In the genomic region with DNA sequence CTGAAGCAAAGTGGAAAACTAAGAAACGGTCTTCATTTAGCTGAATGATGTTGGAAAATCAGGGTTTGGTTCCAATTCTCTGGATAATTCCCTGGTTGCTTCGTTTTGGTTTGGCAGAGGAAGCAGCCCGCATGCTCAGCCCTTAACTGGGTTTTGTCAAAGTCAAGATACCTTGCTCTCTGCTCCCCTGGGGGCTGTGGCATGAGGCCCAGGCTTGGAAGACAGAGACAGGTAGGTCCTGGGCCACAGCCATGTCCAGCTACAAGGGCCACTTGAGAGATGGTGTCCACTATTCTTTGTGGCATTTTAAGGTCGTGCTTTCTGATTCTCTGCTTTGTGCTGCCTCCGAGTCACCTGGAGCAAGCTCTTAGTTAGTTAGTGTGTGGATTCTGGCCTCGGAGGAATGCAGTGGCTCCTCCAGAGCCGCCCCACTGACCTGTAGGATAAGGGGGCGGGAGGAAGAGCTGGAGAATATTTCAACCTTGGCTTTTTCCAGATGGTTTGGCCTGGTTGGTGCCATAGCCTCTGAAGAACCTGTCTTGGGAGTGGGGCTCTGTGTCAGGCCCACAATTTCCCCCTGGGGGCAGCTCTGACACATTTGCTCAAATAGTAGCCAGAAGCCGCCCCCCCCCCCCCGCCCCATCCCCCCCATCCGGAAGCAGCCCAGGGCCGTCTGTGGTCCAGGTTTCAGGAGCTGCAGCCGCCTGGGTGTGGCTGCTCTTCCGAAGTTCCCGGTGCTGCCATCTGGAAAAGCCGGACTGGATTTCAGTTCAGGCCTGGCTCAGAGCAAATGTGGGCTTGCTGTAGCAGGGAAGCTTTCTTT, we compare ENCODE assay signal across 11 cellular contexts.
DNase-seq lines count a peak whose midpoint lies in the region; ATAC-seq, FAIRE-seq and TF ChIP-seq lines count a peak whose summit lies in the region.
"Had no signal": no experiment of that assay in that cellular context is flagged by ENCODE, and none has a peak within 500 bp of the region (broad histone marks: within the 10 kb centered on the region; RNA-seq: fewer than 3 reads in every experiment).

No MANE protein-coding gene starts in this region.

- no peaks in the 10 kb centered on the region for H3K4me1 ChIP-seq in A673 (ENCODE audit: insufficient read depth, low read length, poor library complexity, severe bottlenecking)

- FAIRE-seq in D721Med (lab: Jason Lieb, UNC): no peak
- FAIRE-seq: GM12878 had no signal

- no peaks in the 10 kb centered on the region for H3K27me3 ChIP-seq in A673 (replicated peaks; ENCODE audit: insufficient read depth, low read depth, low read length, poor library complexity)
- H3K27me3 ChIP-seq: left lung, stomach had no signal

- H3K36me3 ChIP-seq in A673 (ENCODE audit: insufficient read depth, low read length, poor library complexity, severe bottlenecking): no peaks in the 10 kb centered on the region
- H3K36me3 ChIP-seq: left lung, stomach had no signal

- DNase-seq in D721Med (ENCODE audit: insufficient read length, low spot score) (peak; percentile 23), HPDE6-E6E7 (ENCODE audit: extremely low spot score) (peak; percentile 34), SK-MEL-5 (ENCODE audit: low read depth, low spot score) (peak; percentile 5), iPS-NIHi7 (ENCODE audit: extremely low spot score) (peak; percentile 85), A673 (ENCODE audit: low spot score) (no peak)
- DNase-seq: activated T-cell treated with anti-CD3 and anti-CD28 coated beads, Interleukin-2, amount 50 U/mL, for 1 hour; left lung; stomach had no signal

- ATAC-seq in GM19023 (IDR thresholded peaks at IDR 0.05; ENCODE audit: unreplicated experiment): no peak
- ATAC-seq in GM18519 (IDR thresholded peaks at IDR 0.05; ENCODE audit: low FRiP score, unreplicated experiment): no peak
- ATAC-seq: GM12878, left lung had no signal

- CTCF ChIA-PET in A673 (lab: Charles Lee): no interaction called here

- TF ChIP-seq CTCF in D721Med (IDR thresholded peaks at IDR 0.05; ENCODE audit: insufficient read depth, missing control alignments) (no peak), A673 (conservative IDR thresholded peaks at IDR 0.05; ENCODE audit: low read depth, low read length) (no peak)

- intact Hi-C loops in A673 (cut with micrococcal nuclease; ENCODE audit: unreplicated experiment): no loop called here

- no peak overlapping the region for H3K27ac ChIP-seq in A673 (ENCODE audit: low read depth, low read length, poor library complexity, severe bottlenecking)
- H3K27ac ChIP-seq: left lung had no signal

- H3K4me3 ChIP-seq in A673 (ENCODE audit: low read depth, low read length, poor library complexity, severe bottlenecking): no peak overlapping the region
- H3K4me3 ChIP-seq: GM12878, left lung, stomach had no signal

- H3K9me3 ChIP-seq in A673 (ENCODE audit: low read depth, low read length, poor library complexity, severe bottlenecking): no peaks in the 10 kb centered on the region
- H3K9me3 ChIP-seq: left lung, stomach had no signal

- POLR2A ChIA-PET in A673 (lab: Charles Lee; ENCODE audit: low non-redundant PET): no interaction called here

- no TSS peak for BruUV-seq in A673 (replicated peaks; lab: Mats Ljungman, UMichigan)

- in situ Hi-C loops in SK-MEL-5 (cut with HindIII; ENCODE audit: low pct_unique_long_range_greater_than_20kb, low sequenced_read_pairs): no loop called here
